In genomic region chr12:122202811-122203210, GRCh38 we compare ENCODE assay signal across 7 cellular contexts. TPM values are rescaled to one million over a fixed set of nuclear protein-coding genes. Genes with fewer than 3 reads are reported as not detected.
DNase-seq lines count a peak whose midpoint lies in the region; TF ChIP-seq lines count a peak whose summit lies in the region.
"Not testable (repeated sequence)": the region's sequence is repeated elsewhere in the genome, so short reads cannot be mapped to it uniquely, and the experiment has no call there.
"Had no signal": no experiment of that assay in that cellular context is flagged by ENCODE, and none has a peak within 500 bp of the region (broad histone marks: within the 10 kb centered on the region; RNA-seq: fewer than 3 reads in every experiment).

No MANE protein-coding gene starts in this region.

- POLR2A ChIA-PET in activated CD4-positive, alpha-beta memory T cell treated with anti-CD3 and anti-CD28 coated beads for 36 hours (lab: Charles Lee), result interaction anchor here (1.2 kb wide), 2 partner anchors 9 to 23 kb away, joined by 3 read pairs; partner anchors contain the start of gene DIABLO

- H3K36me3 Mint-ChIP-seq in activated CD4-positive, alpha-beta memory T cell treated with anti-CD3 and anti-CD28 coated beads for 36 hours; immature natural killer cell: not testable (repeated sequence)
- peaks cover 13% of the 10 kb centered on the region for H3K36me3 Mint-ChIP-seq in dendritic cell treated with granulocyte-macrophage colony-stimulating factor and Interleukin-4, amounts not matched to agents 40 ng/mL and 50 ng/mL, for 4 days (ENCODE audit: low read depth)

- H3K4me3 ChIP-seq in HUES48 (ENCODE audit: low read depth, low read length), result peak overlapping the region; percentile 69
- H3K4me3 ChIP-seq in parathyroid adenoma (ENCODE audit: low read depth, low read length), result peak overlapping the region; percentile 37
- peak overlapping the region; percentile 55 to 75 for H3K4me3 ChIP-seq in vagina

- not testable (repeated sequence) for H3K4me1 ChIP-seq in HUES48 (ENCODE audit: control insufficient read depth, insufficient read depth, low read length); parathyroid adenoma
- peaks cover 18% of the 10 kb centered on the region for H3K4me1 ChIP-seq in vagina

- not testable (repeated sequence) for TF ChIP-seq CTCF in parathyroid adenoma (IDR thresholded peaks at IDR 0.05); vagina (IDR thresholded peaks at IDR 0.05)

- TF ChIP-seq POLR2A in vagina (IDR thresholded peaks at IDR 0.05), result not testable (repeated sequence)

- not testable (repeated sequence) for H3K9ac ChIP-seq in HUES48 (ENCODE audit: low read depth, low read length); parathyroid adenoma

- CTCF ChIA-PET in activated CD4-positive, alpha-beta memory T cell treated with anti-CD3 and anti-CD28 coated beads for 36 hours (lab: Charles Lee), result interaction anchor here (1.2 kb wide), 1 partner anchor 13 kb away, joined by 3 read pairs; no protein-coding TSS in a partner anchor

- H3K27ac ChIP-seq in HUES48 (ENCODE audit: low read depth, low read length); parathyroid adenoma; vagina: not testable (repeated sequence)

- peaks cover 13% of the 10 kb centered on the region for H3K4me1 Mint-ChIP-seq in activated CD4-positive, alpha-beta memory T cell treated with anti-CD3 and anti-CD28 coated beads for 36 hours (ENCODE audit: low read depth)
- H3K4me1 Mint-ChIP-seq in dendritic cell treated with granulocyte-macrophage colony-stimulating factor and Interleukin-4, amounts not matched to agents 40 ng/mL and 50 ng/mL, for 4 days (ENCODE audit: low read depth), result peaks cover 34% of the 10 kb centered on the region
- peaks cover 9 to 16% of the 10 kb centered on the region in 2 donors for H3K4me1 Mint-ChIP-seq in immature natural killer cell

- not testable (repeated sequence) for H3K79me2 ChIP-seq in parathyroid adenoma

- peak overlapping the region; percentile 78 for H3K4me3 Mint-ChIP-seq in activated CD4-positive, alpha-beta memory T cell treated with anti-CD3 and anti-CD28 coated beads for 36 hours
- peak overlapping the region; percentile 73 for H3K4me3 Mint-ChIP-seq in dendritic cell treated with granulocyte-macrophage colony-stimulating factor and Interleukin-4, amounts not matched to agents 40 ng/mL and 50 ng/mL, for 4 days
- H3K4me3 Mint-ChIP-seq in immature natural killer cell, result peak overlapping the region; percentile 80 to 85 (median 84)

- not testable (repeated sequence) for H3K9me3 ChIP-seq in HUES48 (ENCODE audit: control insufficient read depth, insufficient read depth, low read length); parathyroid adenoma (ENCODE audit: control insufficient read depth, low read length); vagina

- peak overlapping the region; percentile 70 for H2AFZ ChIP-seq in parathyroid adenoma

- intact Hi-C loops in activated CD4-positive, alpha-beta memory T cell treated with anti-CD3 and anti-CD28 coated beads for 36 hours (cut with micrococcal nuclease), result loop anchor here (10.0 kb wide), 1 partner anchor 62 kb away; the partner anchor contains the start of gene VPS33A
- intact Hi-C loops in dendritic cell treated with granulocyte-macrophage colony-stimulating factor and Interleukin-4, amounts not matched to agents 40 ng/mL and 50 ng/mL, for 4 days (cut with micrococcal nuclease); vagina (cut with DNase I): not testable (repeated sequence)

- peaks cover 46% of the 10 kb centered on the region for H3K27me3 ChIP-seq in HUES48 (ENCODE audit: control insufficient read depth, insufficient read depth, low read length)
- not testable (repeated sequence) for H3K27me3 ChIP-seq in parathyroid adenoma (ENCODE audit: control insufficient read depth, insufficient read depth, low read length); vagina

- H3K4me2 ChIP-seq in parathyroid adenoma (ENCODE audit: low read length), result peak overlapping the region; percentile 72

- peaks cover 11% of the 10 kb centered on the region for H3K36me3 ChIP-seq in HUES48 (ENCODE audit: control insufficient read depth, insufficient read depth, low read length)
- H3K36me3 ChIP-seq in parathyroid adenoma (ENCODE audit: control insufficient read depth, insufficient read depth, low read length); vagina: not testable (repeated sequence)

- H3K27me3 Mint-ChIP-seq in activated CD4-positive, alpha-beta memory T cell treated with anti-CD3 and anti-CD28 coated beads for 36 hours, result peaks cover 18% of the 10 kb centered on the region
- H3K27me3 Mint-ChIP-seq in dendritic cell treated with granulocyte-macrophage colony-stimulating factor and Interleukin-4, amounts not matched to agents 40 ng/mL and 50 ng/mL, for 4 days, result peaks cover 73% of the 10 kb centered on the region
- peaks cover 5 to 19% (median 15%) of the 10 kb centered on the region in 3 donors for H3K27me3 Mint-ChIP-seq in immature natural killer cell (ENCODE audit: low read depth in 3 of 3)

- DNase-seq in activated CD4-positive, alpha-beta memory T cell treated with anti-CD3 and anti-CD28 coated beads for 36 hours; immature natural killer cell; vagina (ENCODE audit: extremely low spot score in 2 of 2): not testable (repeated sequence)

- not testable (repeated sequence) for H3K27ac Mint-ChIP-seq in activated CD4-positive, alpha-beta memory T cell treated with anti-CD3 and anti-CD28 coated beads for 36 hours; dendritic cell treated with granulocyte-macrophage colony-stimulating factor and Interleukin-4, amounts not matched to agents 40 ng/mL and 50 ng/mL, for 4 days; immature natural killer cell

- H3K9me3 Mint-ChIP-seq in activated CD4-positive, alpha-beta memory T cell treated with anti-CD3 and anti-CD28 coated beads for 36 hours; dendritic cell treated with granulocyte-macrophage colony-stimulating factor and Interleukin-4, amounts not matched to agents 40 ng/mL and 50 ng/mL, for 4 days; immature natural killer cell: not testable (repeated sequence)

RNA-seq across cellular contexts. Expression of gene B3GNT4, which starts 0.7 kb away (rescaled TPM):
- 1 to 10 TPM; 2.3 to 3.6 TPM for total RNA-seq in activated CD4-positive, alpha-beta memory T cell treated with anti-CD3 and anti-CD28 coated beads for 36 hours
- polyA plus RNA-seq in immature natural killer cell, result under 1 TPM in 1 of 3 donors, not detected in 2; 0.82 TPM
- total RNA-seq in vagina, result 2.9 TPM

RNA-seq across cellular contexts. Expression of gene LRRC43, which starts 19.9 kb away (rescaled TPM):
- total RNA-seq in activated CD4-positive, alpha-beta memory T cell treated with anti-CD3 and anti-CD28 coated beads for 36 hours, result under 1 TPM; 0.41 to 0.76 TPM
- polyA plus RNA-seq in immature natural killer cell, result 1 to 10 TPM in 2 of 3 donors, under 1 TPM in 1; 0.52 to 6.2 (median 3.2) TPM
- not detected for total RNA-seq in vagina

RNA-seq across cellular contexts. Expression of gene DIABLO, which starts 23.0 kb away (rescaled TPM):
- total RNA-seq in activated CD4-positive, alpha-beta memory T cell treated with anti-CD3 and anti-CD28 coated beads for 36 hours, result 10 to 100 TPM; 51.8 to 52.0 TPM
- polyA plus RNA-seq in immature natural killer cell, result 10 to 100 TPM; 68.0 to 99.2 (median 76.4) TPM
- total RNA-seq in vagina, result 47.9 TPM

RNA-seq across cellular contexts. Expression of gene IL31, which starts 28.8 kb away (rescaled TPM):
- 1 to 10 TPM; 3.8 to 4.0 TPM for total RNA-seq in activated CD4-positive, alpha-beta memory T cell treated with anti-CD3 and anti-CD28 coated beads for 36 hours
- not detected for polyA plus RNA-seq in immature natural killer cell
- total RNA-seq in vagina, result not detected
- polyA plus RNA-seq: adipose tissue had no signal
